ENCODE assay signal across 1 cellular context in the genomic region with DNA sequence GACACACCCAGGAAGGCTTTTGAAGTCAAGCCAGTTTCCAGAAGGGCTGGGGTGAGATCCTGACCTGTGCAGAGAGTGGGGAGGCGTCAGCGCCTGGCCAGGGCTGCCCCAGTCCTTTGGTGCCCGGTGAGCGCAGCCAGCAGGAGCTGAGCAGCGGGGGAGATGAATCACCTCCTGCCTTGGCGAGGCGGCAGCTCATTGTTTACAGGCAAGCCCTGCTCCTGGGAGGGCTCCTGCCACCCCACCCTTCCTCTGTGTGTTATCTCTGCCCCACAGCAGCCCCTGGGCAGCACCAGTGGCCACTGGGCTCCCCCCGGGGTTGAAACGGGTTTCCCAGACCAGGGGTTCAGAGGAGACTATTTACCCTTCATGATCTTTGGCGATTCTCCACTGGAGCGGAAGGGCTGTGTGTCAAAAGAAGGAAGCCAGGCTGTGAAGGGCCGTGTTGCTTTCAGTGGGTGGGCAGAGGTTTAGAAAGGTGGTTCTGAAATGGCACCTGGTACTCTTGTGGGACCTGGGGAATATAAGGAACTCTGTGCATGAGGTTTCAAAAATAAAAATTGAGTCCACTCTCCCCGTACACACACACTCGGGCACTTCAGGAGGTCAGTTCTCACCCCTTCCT.
A peak's percentile ranks its signal among the peaks of the same experiment; 100 is the strongest.
TF ChIP-seq lines count a peak whose summit lies in the region.

No MANE protein-coding gene starts in this region.

TF ChIP-seq in HepG2, 621 proteins besides CTCF, POLR2A, EP300 and RAD21:
- TF ChIP-seq, protein P1, sequence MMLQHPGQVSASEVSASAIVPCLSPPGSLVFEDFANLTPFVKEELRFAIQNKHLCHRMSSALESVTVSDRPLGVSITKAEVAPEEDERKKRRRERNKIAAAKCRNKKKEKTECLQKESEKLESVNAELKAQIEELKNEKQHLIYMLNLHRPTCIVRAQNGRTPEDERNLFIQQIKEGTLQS (CRISPR knock-in tag; IDR thresholded peaks at IDR 0.05): no peak
- TF ChIP-seq ZNF333 (CRISPR knock-in tag; IDR thresholded peaks at IDR 0.05; ENCODE audit: borderline replicate concordance): no peak
- TF ChIP-seq AGO2 (optimal IDR thresholded peaks at IDR 0.05; ENCODE audit: low read depth, low read length): peak; percentile 79
- TF ChIP-seq POLR2G (IDR thresholded peaks at IDR 0.05; ENCODE audit: low read depth, low read length): peak; percentile 32; the same call in 1 of the 2 replicates
- no peak for TF ChIP-seq ZNF337 (CRISPR knock-in tag; IDR thresholded peaks at IDR 0.05; ENCODE audit: borderline replicate concordance, low read depth)
- no peak for TF ChIP-seq ZNF570 (CRISPR knock-in tag; IDR thresholded peaks at IDR 0.05; ENCODE audit: borderline replicate concordance)
- TF ChIP-seq, protein P2, sequence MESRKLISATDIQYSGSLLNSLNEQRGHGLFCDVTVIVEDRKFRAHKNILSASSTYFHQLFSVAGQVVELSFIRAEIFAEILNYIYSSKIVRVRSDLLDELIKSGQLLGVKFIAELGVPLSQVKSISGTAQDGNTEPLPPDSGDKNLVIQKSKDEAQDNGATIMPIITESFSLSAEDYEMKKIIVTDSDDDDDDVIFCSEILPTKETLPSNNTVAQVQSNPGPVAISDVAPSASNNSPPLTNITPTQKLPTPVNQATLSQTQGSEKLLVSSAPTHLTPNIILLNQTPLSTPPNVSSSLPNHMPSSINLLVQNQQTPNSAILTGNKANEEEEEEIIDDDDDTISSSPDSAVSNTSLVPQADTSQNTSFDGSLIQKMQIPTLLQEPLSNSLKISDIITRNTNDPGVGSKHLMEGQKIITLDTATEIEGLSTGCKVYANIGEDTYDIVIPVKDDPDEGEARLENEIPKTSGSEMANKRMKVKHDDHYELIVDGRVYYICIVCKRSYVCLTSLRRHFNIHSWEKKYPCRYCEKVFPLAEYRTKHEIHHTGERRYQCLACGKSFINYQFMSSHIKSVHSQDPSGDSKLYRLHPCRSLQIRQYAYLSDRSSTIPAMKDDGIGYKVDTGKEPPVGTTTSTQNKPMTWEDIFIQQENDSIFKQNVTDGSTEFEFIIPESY (CRISPR knock-in tag; IDR thresholded peaks at IDR 0.05): peak; percentile 89
- TF ChIP-seq, protein P3, sequence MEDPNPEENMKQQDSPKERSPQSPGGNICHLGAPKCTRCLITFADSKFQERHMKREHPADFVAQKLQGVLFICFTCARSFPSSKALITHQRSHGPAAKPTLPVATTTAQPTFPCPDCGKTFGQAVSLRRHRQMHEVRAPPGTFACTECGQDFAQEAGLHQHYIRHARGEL (CRISPR knock-in tag; IDR thresholded peaks at IDR 0.05): no peak
- TF ChIP-seq, protein P4, sequence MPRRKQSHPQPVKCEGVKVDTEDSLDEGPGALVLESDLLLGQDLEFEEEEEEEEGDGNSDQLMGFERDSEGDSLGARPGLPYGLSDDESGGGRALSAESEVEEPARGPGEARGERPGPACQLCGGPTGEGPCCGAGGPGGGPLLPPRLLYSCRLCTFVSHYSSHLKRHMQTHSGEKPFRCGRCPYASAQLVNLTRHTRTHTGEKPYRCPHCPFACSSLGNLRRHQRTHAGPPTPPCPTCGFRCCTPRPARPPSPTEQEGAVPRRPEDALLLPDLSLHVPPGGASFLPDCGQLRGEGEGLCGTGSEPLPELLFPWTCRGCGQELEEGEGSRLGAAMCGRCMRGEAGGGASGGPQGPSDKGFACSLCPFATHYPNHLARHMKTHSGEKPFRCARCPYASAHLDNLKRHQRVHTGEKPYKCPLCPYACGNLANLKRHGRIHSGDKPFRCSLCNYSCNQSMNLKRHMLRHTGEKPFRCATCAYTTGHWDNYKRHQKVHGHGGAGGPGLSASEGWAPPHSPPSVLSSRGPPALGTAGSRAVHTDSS (CRISPR knock-in tag; conservative IDR thresholded peaks at IDR 0.05): no peak
- TF ChIP-seq ASH2L (IDR thresholded peaks at IDR 0.05; ENCODE audit: insufficient read length, low read depth, low read length): no peak
- no peak for TF ChIP-seq MBD4 (IDR thresholded peaks at IDR 0.05; ENCODE audit: borderline replicate concordance, low read length)
- TF ChIP-seq, protein P5, sequence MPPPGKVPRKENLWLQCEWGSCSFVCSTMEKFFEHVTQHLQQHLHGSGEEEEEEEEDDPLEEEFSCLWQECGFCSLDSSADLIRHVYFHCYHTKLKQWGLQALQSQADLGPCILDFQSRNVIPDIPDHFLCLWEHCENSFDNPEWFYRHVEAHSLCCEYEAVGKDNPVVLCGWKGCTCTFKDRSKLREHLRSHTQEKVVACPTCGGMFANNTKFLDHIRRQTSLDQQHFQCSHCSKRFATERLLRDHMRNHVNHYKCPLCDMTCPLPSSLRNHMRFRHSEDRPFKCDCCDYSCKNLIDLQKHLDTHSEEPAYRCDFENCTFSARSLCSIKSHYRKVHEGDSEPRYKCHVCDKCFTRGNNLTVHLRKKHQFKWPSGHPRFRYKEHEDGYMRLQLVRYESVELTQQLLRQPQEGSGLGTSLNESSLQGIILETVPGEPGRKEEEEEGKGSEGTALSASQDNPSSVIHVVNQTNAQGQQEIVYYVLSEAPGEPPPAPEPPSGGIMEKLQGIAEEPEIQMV (CRISPR knock-in tag; IDR thresholded peaks at IDR 0.05; ENCODE audit: low read depth): no peak
- TF ChIP-seq, protein P6, sequence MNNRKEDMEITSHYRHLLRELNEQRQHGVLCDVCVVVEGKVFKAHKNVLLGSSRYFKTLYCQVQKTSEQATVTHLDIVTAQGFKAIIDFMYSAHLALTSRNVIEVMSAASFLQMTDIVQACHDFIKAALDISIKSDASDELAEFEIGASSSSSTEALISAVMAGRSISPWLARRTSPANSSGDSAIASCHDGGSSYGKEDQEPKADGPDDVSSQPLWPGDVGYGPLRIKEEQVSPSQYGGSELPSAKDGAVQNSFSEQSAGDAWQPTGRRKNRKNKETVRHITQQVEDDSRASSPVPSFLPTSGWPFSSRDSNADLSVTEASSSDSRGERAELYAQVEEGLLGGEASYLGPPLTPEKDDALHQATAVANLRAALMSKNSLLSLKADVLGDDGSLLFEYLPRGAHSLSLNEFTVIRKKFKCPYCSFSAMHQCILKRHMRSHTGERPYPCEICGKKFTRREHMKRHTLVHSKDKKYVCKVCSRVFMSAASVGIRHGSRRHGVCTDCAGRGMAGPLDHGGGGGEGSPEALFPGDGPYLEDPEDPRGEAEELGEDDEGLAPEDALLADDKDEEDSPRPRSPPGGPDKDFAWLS (CRISPR knock-in tag; IDR thresholded peaks at IDR 0.05; ENCODE audit: borderline replicate concordance): no peak
- TF ChIP-seq, protein P7, sequence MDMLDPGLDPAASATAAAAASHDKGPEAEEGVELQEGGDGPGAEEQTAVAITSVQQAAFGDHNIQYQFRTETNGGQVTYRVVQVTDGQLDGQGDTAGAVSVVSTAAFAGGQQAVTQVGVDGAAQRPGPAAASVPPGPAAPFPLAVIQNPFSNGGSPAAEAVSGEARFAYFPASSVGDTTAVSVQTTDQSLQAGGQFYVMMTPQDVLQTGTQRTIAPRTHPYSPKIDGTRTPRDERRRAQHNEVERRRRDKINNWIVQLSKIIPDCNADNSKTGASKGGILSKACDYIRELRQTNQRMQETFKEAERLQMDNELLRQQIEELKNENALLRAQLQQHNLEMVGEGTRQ (IDR thresholded peaks at IDR 0.05; ENCODE audit: low read depth, low read length): no peak
- TF ChIP-seq, protein P7 (CRISPR knock-in tag; IDR thresholded peaks at IDR 0.05; ENCODE audit: borderline replicate concordance): no peak
- peak; percentile 51 for TF ChIP-seq RBM22 (optimal IDR thresholded peaks at IDR 0.05; ENCODE audit: low read length)
